ENCODE assay signal across 9 cellular contexts in genomic region chr6:63805808-63806572, GRCh38.
DNase-seq lines count a peak whose midpoint lies in the region; ATAC-seq and TF ChIP-seq lines count a peak whose summit lies in the region.
"Had no signal": no experiment of that assay in that cellular context is flagged by ENCODE, and none has a peak within 500 bp of the region (broad histone marks: within the 10 kb centered on the region; RNA-seq: fewer than 3 reads in every experiment).

No MANE protein-coding gene starts in this region.

- intact Hi-C loops in left lung (cut with DNase I) (no loop called here), posterior vena cava (cut with DNase I) (no loop called here)

- H3K36me3 ChIP-seq in left lung: no peaks in the 10 kb centered on the region

- H3K4me3 ChIP-seq in astrocyte of the cerebellum (ENCODE audit: low read depth, low read length) (no peak overlapping the region), left lung (peak overlapping the region in 1 of 2 donors; percentile 9)

- H3K27ac ChIP-seq in left lung: peak overlapping the region; percentile 76 to 95

- no peaks in the 10 kb centered on the region for H3K9me3 ChIP-seq in left lung

- H3K4me1 ChIP-seq in left lung: peaks cover 16 to 37% of the 10 kb centered on the region in 2 donors

- no peak for TF ChIP-seq CTCF in astrocyte of the cerebellum (IDR thresholded peaks at IDR 0.05; ENCODE audit: low read depth, low read length, missing control alignments)
- TF ChIP-seq CTCF in left lung (IDR thresholded peaks at IDR 0.05): no peak

- DNase-seq in ACHN (peak; percentile 13), M059J (ENCODE audit: low read depth) (peak; percentile 96), astrocyte of the cerebellum (ENCODE audit: low read depth) (peak; percentile 79), left lung (no peak), posterior vena cava (ENCODE audit: low spot score) (no peak), NCI-H2171 (lab: John Stamatoyannopoulos, UW) (no peak)
- DNase-seq in NK-92 treated with Interleukin-12 subunit alpha and Interleukin-12 subunit beta, amount 100 ng/mL, for 24 hours (lab: John Stamatoyannopoulos, UW): no peak
- DNase-seq: posterior cingulate gyrus had no signal

- in situ Hi-C loops in ACHN (cut with HindIII; ENCODE audit: low pct_ligation_motif_present, low pct_unique_long_range_greater_than_20kb, low sequenced_read_pairs): no loop called here
- in situ Hi-C loops in astrocyte of the cerebellum (cut with HindIII; ENCODE audit: low sequenced_read_pairs): no loop called here

- ATAC-seq in left lung: peak; percentile 90
- ATAC-seq in HG02973 (IDR thresholded peaks at IDR 0.05; ENCODE audit: unreplicated experiment): no peak

- no peaks in the 10 kb centered on the region for H3K27me3 ChIP-seq in left lung

Comparison
In these comparisons a context has a peak if more than half of its experiments do, and no peak if none do; other contexts are left out.
1. DNase-seq: peak in ACHN (single experiment), M059J (single experiment) and astrocyte of the cerebellum (single experiment); none in left lung (0 of 2), posterior vena cava (single experiment), NCI-H2171 (single experiment) and NK-92 treated with Interleukin-12 subunit alpha and Interleukin-12 subunit beta, amount 100 ng/mL, for 24 hours (single experiment).